ENCODE assay signal across 2 cellular contexts in genomic region chr1:178649582-178650350, GRCh38.
TF ChIP-seq lines count a peak whose summit lies in the region.

No MANE protein-coding gene starts in this region.

TF ChIP-seq in IMR-90, 13 proteins besides CTCF, POLR2A, EP300 and RAD21:
- TF ChIP-seq CHD1 (IDR thresholded peaks at IDR 0.05; ENCODE audit: low read depth, low read length) (no peak), FOS (IDR thresholded peaks at IDR 0.05; ENCODE audit: low read depth, low read length) (no peak), USF2 (IDR thresholded peaks at IDR 0.05; ENCODE audit: low read depth, low read length) (no peak), RCOR1 (IDR thresholded peaks at IDR 0.05; ENCODE audit: insufficient replicate concordance, low read length) (no peak), RFX5 (IDR thresholded peaks at IDR 0.05; ENCODE audit: low read depth, low read length) (no peak), BHLHE40 (IDR thresholded peaks at IDR 0.05; ENCODE audit: low read depth, low read length) (peak; percentile 41; the same call in 1 of the 2 replicates), MAFK (IDR thresholded peaks at IDR 0.05; ENCODE audit: low read depth, low read length) (no peak), MXI1 (IDR thresholded peaks at IDR 0.05; ENCODE audit: borderline replicate concordance, low read depth, low read length) (0 out of 2 replicates have a peak, but pooled peaks have one; percentile 17), MAZ (IDR thresholded peaks at IDR 0.05; ENCODE audit: borderline replicate concordance, low read depth, low read length) (no peak), NFE2L2 (IDR thresholded peaks at IDR 0.05; ENCODE audit: low read depth, low read length) (no peak)
- TF ChIP-seq, protein P1, sequence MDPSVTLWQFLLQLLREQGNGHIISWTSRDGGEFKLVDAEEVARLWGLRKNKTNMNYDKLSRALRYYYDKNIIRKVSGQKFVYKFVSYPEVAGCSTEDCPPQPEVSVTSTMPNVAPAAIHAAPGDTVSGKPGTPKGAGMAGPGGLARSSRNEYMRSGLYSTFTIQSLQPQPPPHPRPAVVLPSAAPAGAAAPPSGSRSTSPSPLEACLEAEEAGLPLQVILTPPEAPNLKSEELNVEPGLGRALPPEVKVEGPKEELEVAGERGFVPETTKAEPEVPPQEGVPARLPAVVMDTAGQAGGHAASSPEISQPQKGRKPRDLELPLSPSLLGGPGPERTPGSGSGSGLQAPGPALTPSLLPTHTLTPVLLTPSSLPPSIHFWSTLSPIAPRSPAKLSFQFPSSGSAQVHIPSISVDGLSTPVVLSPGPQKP (IDR thresholded peaks at IDR 0.05; ENCODE audit: borderline replicate concordance, low read depth, low read length), result no peak

TF ChIP-seq in GM12878, 131 proteins besides CTCF, POLR2A, EP300 and RAD21:
- TF ChIP-seq PRDM15 (CRISPR knock-in tag; IDR thresholded peaks at IDR 0.05), result no peak
- 0 out of 2 replicates have a peak, but pooled peaks have one; percentile 0 for TF ChIP-seq MTA2 (IDR thresholded peaks at IDR 0.05; ENCODE audit: low read depth)
TF ChIP-seq in GM12878: peak in this region for 1.
